Comparison of ENCODE assay signal across 23 cellular contexts in genomic region chr4:172650758-172651495, GRCh38.
"Had no signal": no experiment of that assay in that cellular context is flagged by ENCODE, and none has a peak within 500 bp of the region (broad histone marks: within the 10 kb centered on the region; RNA-seq: fewer than 3 reads in every experiment).

No MANE protein-coding gene starts in this region.

- H3K36me3 Mint-ChIP-seq: mesothelial cell of epicardium had no signal

- H3K36me3 ChIP-seq: brain microvascular endothelial cell had no signal

- H3K4me3 Mint-ChIP-seq: activated CD8-positive, alpha-beta T cell treated with anti-CD3 and anti-CD28 coated beads for 36 hours; activated naive CD4-positive, alpha-beta T cell treated with anti-CD3 and anti-CD28 coated beads for 36 hours; activated naive CD8-positive, alpha-beta T cell treated with anti-CD3 and anti-CD28 coated beads, Interleukin-2, amount 50 U/mL, for 24 hours; activated T-cell treated with anti-CD3 and anti-CD28 coated beads, Interleukin-2, amount 50 U/mL, for 24 hours; mesothelial cell of epicardium; nephron progenitor cell; T-helper 2 cell treated with Interferon-gamma antibody and Interleukin-4, amounts not matched to agents 5 μg/mL and 100 μg/mL, for 36 hours had no signal

- H3K4me3 ChIP-seq: lung had no signal

- ATAC-seq: activated CD8-positive, alpha-beta T cell treated with anti-CD3 and anti-CD28 coated beads for 36 hours; activated naive CD8-positive, alpha-beta T cell treated with anti-CD3 and anti-CD28 coated beads, Interleukin-2, amount 50 U/mL, for 24 hours; esophagus mucosa had no signal

- H3K27ac ChIP-seq: brain microvascular endothelial cell had no signal

- H3K27me3 Mint-ChIP-seq: activated CD8-positive, alpha-beta T cell treated with anti-CD3 and anti-CD28 coated beads for 36 hours; activated naive CD8-positive, alpha-beta T cell treated with anti-CD3 and anti-CD28 coated beads, Interleukin-2, amount 50 U/mL, for 24 hours; activated T-cell treated with anti-CD3 and anti-CD28 coated beads, Interleukin-2, amount 50 U/mL, for 24 hours had no signal

- DNase-seq: activated CD4-positive, alpha-beta T cell treated with anti-CD3 and anti-CD28 coated beads for 48 hours; activated CD4-positive, CD25-positive, alpha-beta regulatory T cell; activated CD8-positive, alpha-beta T cell treated with anti-CD3 and anti-CD28 coated beads for 36 hours; activated naive CD4-positive, alpha-beta T cell treated with anti-CD3 and anti-CD28 coated beads for 36 hours; activated naive CD8-positive, alpha-beta T cell treated with anti-CD3 and anti-CD28 coated beads, Interleukin-2, amount 50 U/mL, for 24 hours; activated T-cell treated with anti-CD3 and anti-CD28 coated beads, Interleukin-2, amount 50 U/mL, for 24 hours; aorta; brain microvascular endothelial cell; central memory CD4-positive, alpha-beta T cell; cortex of kidney; hippocampal formation; islet precursor cell; nephron progenitor cell; occipital lobe; posterior cingulate gyrus; stimulated activated CD4-positive, alpha-beta T cell treated with anti-CD3 and anti-CD28 coated beads, Interleukin-12 subunit alpha, Interleukin-12 subunit beta, amount 100 ng/mL, for 4 hours; stimulated activated CD4-positive, alpha-beta T cell treated with anti-CD3 and anti-CD28 coated beads, Interleukin-1b, Interleukin-23, amount 100 ng/mL, for 48 hours; stimulated activated CD8-positive, alpha-beta memory T cell treated with anti-CD3 and anti-CD28 coated beads, Interleukin-4, amount 100 ng/mL, for 48 hours; stimulated activated naive CD4-positive, alpha-beta T cell had no signal

- H3K4me1 Mint-ChIP-seq: activated naive CD8-positive, alpha-beta T cell treated with anti-CD3 and anti-CD28 coated beads, Interleukin-2, amount 50 U/mL, for 24 hours; nephron progenitor cell had no signal

- H3K27me3 ChIP-seq: brain microvascular endothelial cell had no signal

- H3K9me3 Mint-ChIP-seq: activated CD8-positive, alpha-beta T cell treated with anti-CD3 and anti-CD28 coated beads for 36 hours; activated naive CD8-positive, alpha-beta T cell treated with anti-CD3 and anti-CD28 coated beads, Interleukin-2, amount 50 U/mL, for 24 hours; nephron progenitor cell had no signal

- H3K27ac Mint-ChIP-seq: activated CD8-positive, alpha-beta T cell treated with anti-CD3 and anti-CD28 coated beads for 36 hours; activated naive CD4-positive, alpha-beta T cell treated with anti-CD3 and anti-CD28 coated beads for 36 hours; activated naive CD8-positive, alpha-beta T cell treated with anti-CD3 and anti-CD28 coated beads, Interleukin-2, amount 50 U/mL, for 24 hours; activated T-cell treated with anti-CD3 and anti-CD28 coated beads, Interleukin-2, amount 50 U/mL, for 24 hours; mesothelial cell of epicardium; nephron progenitor cell; T-helper 2 cell treated with Interferon-gamma antibody and Interleukin-4, amounts not matched to agents 5 μg/mL and 100 μg/mL, for 36 hours had no signal
